ENCODE assay signal across 7 cellular contexts in genomic region chr12:25960176-25960575, GRCh38. TPM values are rescaled to one million over a fixed set of nuclear protein-coding genes. Genes with fewer than 3 reads are reported as not detected.
A peak's percentile ranks its signal among the peaks of the same experiment; 100 is the strongest.
DNase-seq lines count a peak whose midpoint lies in the region; ATAC-seq, FAIRE-seq and TF ChIP-seq lines count a peak whose summit lies in the region.

No MANE protein-coding gene starts in this region.

- peak overlapping the region; percentile 9 for H3K27ac Mint-ChIP-seq in endothelial cell (ENCODE audit: unreplicated experiment)
- H3K27ac Mint-ChIP-seq in natural killer cell treated with Interleukin-12 subunit alpha and Interleukin-12 subunit beta and Interleukin-15 and Interleukin-18, amount 100 ng/mL, for 72 hours = no peak overlapping the region
- H3K27ac Mint-ChIP-seq in effector memory CD8-positive, alpha-beta T cell = no peak overlapping the region

- peaks cover 5% of the 10 kb centered on the region for H3K36me3 Mint-ChIP-seq in endothelial cell (ENCODE audit: low read depth, unreplicated experiment)
- H3K36me3 Mint-ChIP-seq in natural killer cell treated with Interleukin-12 subunit alpha and Interleukin-12 subunit beta and Interleukin-15 and Interleukin-18, amount 100 ng/mL, for 72 hours = peaks cover 4% of the 10 kb centered on the region
- H3K36me3 Mint-ChIP-seq in effector memory CD8-positive, alpha-beta T cell (ENCODE audit: insufficient read depth) = no peaks in the 10 kb centered on the region

- H3K9me3 Mint-ChIP-seq in endothelial cell (ENCODE audit: unreplicated experiment) = no peaks in the 10 kb centered on the region
- no peaks in the 10 kb centered on the region for H3K9me3 Mint-ChIP-seq in natural killer cell treated with Interleukin-12 subunit alpha and Interleukin-12 subunit beta and Interleukin-15 and Interleukin-18, amount 100 ng/mL, for 72 hours
- no peaks in the 10 kb centered on the region for H3K9me3 Mint-ChIP-seq in effector memory CD8-positive, alpha-beta T cell

- TF ChIP-seq CTCF in endothelial cell (IDR thresholded peaks at IDR 0.05; ENCODE audit: unreplicated experiment) = no peak

- no peak overlapping the region for H3K27ac ChIP-seq in small intestine (ENCODE audit: low read depth in 1 of 2, low read length in 1 of 2)

- H3K27me3 ChIP-seq in small intestine (ENCODE audit: control insufficient read depth in 2 of 2, insufficient read depth in 2 of 2, low read length in 2 of 2) = peaks cover 0 to 5% of the 10 kb centered on the region in 2 donors

- WGBS in small intestine, 3 donors = 5 to 20% (median 13%) methylated on average over 5 of the region's 5 CpGs

- H3K4me3 ChIP-seq in small intestine (ENCODE audit: low read depth in 1 of 2, low read length in 2 of 2) = no peak overlapping the region

- no peaks in the 10 kb centered on the region for H3K36me3 ChIP-seq in small intestine (ENCODE audit: control insufficient read depth in 2 of 2, insufficient read depth in 2 of 2, low read length in 2 of 2)

- no peak for ATAC-seq in natural killer cell treated with Interleukin-12 subunit alpha and Interleukin-12 subunit beta and Interleukin-15 and Interleukin-18, amount 100 ng/mL, for 72 hours
- no peak for ATAC-seq in effector memory CD8-positive, alpha-beta T cell (replicated peaks)

- H3K27me3 Mint-ChIP-seq in endothelial cell (ENCODE audit: unreplicated experiment) = peaks cover 4% of the 10 kb centered on the region
- peaks cover 43 to 69% of the 10 kb centered on the region in 2 donors for H3K27me3 Mint-ChIP-seq in natural killer cell treated with Interleukin-12 subunit alpha and Interleukin-12 subunit beta and Interleukin-15 and Interleukin-18, amount 100 ng/mL, for 72 hours
- H3K27me3 Mint-ChIP-seq in effector memory CD8-positive, alpha-beta T cell = peaks cover 54 to 73% of the 10 kb centered on the region in 2 donors

- no peak for FAIRE-seq in small intestine (lab: Jason Lieb, UNC)

- peak; percentile 50 for DNase-seq in H4 (ENCODE audit: low spot score)
- DNase-seq in endothelial cell (ENCODE audit: low spot score) = peak; percentile 14
- no peak for DNase-seq in natural killer cell treated with Interleukin-12 subunit alpha and Interleukin-12 subunit beta and Interleukin-15 and Interleukin-18, amount 100 ng/mL, for 72 hours (ENCODE audit: low spot score)
- no peak for DNase-seq in small intestine
- DNase-seq in effector memory CD8-positive, alpha-beta T cell = no peak
- no peak for DNase-seq in activated CD4-positive, alpha-beta T cell treated with anti-CD3 and anti-CD28 coated beads, Interleukin-2, amount 50 U/mL, for 1 hour

- peak overlapping the region; percentile 96 for H3K4me3 Mint-ChIP-seq in endothelial cell (ENCODE audit: unreplicated experiment)
- H3K4me3 Mint-ChIP-seq in natural killer cell treated with Interleukin-12 subunit alpha and Interleukin-12 subunit beta and Interleukin-15 and Interleukin-18, amount 100 ng/mL, for 72 hours = peak overlapping the region; percentile 78
- peak overlapping the region in 1 of 2 donors; percentile 75 for H3K4me3 Mint-ChIP-seq in effector memory CD8-positive, alpha-beta T cell

- no peaks in the 10 kb centered on the region for H3K4me1 ChIP-seq in small intestine (ENCODE audit: control insufficient read depth in 2 of 2, insufficient read depth in 1 of 2, low read depth in 1 of 2, low read length in 1 of 2)

- no peaks in the 10 kb centered on the region for H3K9me3 ChIP-seq in small intestine (ENCODE audit: control insufficient read depth, low read depth)

- peaks cover 33% of the 10 kb centered on the region for H3K4me1 Mint-ChIP-seq in endothelial cell (ENCODE audit: unreplicated experiment)
- peaks cover 8 to 14% of the 10 kb centered on the region in 2 donors for H3K4me1 Mint-ChIP-seq in natural killer cell treated with Interleukin-12 subunit alpha and Interleukin-12 subunit beta and Interleukin-15 and Interleukin-18, amount 100 ng/mL, for 72 hours (ENCODE audit: low read depth in 2 of 2)
- peaks cover 6 to 10% of the 10 kb centered on the region in 2 donors for H3K4me1 Mint-ChIP-seq in effector memory CD8-positive, alpha-beta T cell (ENCODE audit: low read depth in 2 of 2)

TF ChIP-seq in PFSK-1, 5 proteins besides CTCF, POLR2A, EP300 and RAD21:
- 0 out of 2 replicates have a peak, but pooled peaks have one; percentile 16 for TF ChIP-seq SIN3A (IDR thresholded peaks at IDR 0.05; ENCODE audit: borderline replicate concordance, insufficient read depth, low read length)
- TF ChIP-seq REST (IDR thresholded peaks at IDR 0.05; ENCODE audit: insufficient read depth in 1 of 2, low read depth in 2 of 2, low read length in 2 of 2) = no peak
TF ChIP-seq in PFSK-1: peak in this region for 1.

RNA-seq across cellular contexts. Expression of gene RASSF8, which starts 1.7 kb away (rescaled TPM):
- 18.8 and 19.8 TPM in 2 replicates for total RNA-seq in H4 (2014; rRNA removed; shearing (Covaris generic))
- polyA plus RNA-seq in PFSK-1 (2012; ENCODE audit: insufficient read length, low read depth) = 24.4 TPM
- 87.2 TPM for total RNA-seq in endothelial cell (ENCODE audit: unreplicated experiment)
- 1 to 10 TPM; 3.5 to 5.7 TPM for total RNA-seq in natural killer cell treated with Interleukin-12 subunit alpha and Interleukin-12 subunit beta and Interleukin-15 and Interleukin-18, amount 100 ng/mL, for 72 hours
- polyA plus RNA-seq in small intestine = 1 to 10 TPM in 2 of 3 donors, under 1 TPM in 1; 0.22 to 3.8 (median 1.4) TPM

Comparison
In these comparisons a context has a peak if more than half of its experiments do, and no peak if none do; other contexts are left out.
1. DNase-seq: peak in H4 (single experiment) and endothelial cell (single experiment); none in natural killer cell treated with Interleukin-12 subunit alpha and Interleukin-12 subunit beta and Interleukin-15 and Interleukin-18, amount 100 ng/mL, for 72 hours (single experiment), small intestine (single experiment), effector memory CD8-positive, alpha-beta T cell (0 of 3) and activated CD4-positive, alpha-beta T cell treated with anti-CD3 and anti-CD28 coated beads, Interleukin-2, amount 50 U/mL, for 1 hour (single experiment).